In genomic region chr14:21557084-21557901, GRCh38 we compare ENCODE assay signal across 1 cellular context.
TF ChIP-seq lines count a peak whose summit lies in the region.

No MANE protein-coding gene starts in this region.

TF ChIP-seq in HepG2, 621 proteins besides CTCF, POLR2A, EP300 and RAD21 (continued from another document and continues in another):
- TF ChIP-seq, protein P1, sequence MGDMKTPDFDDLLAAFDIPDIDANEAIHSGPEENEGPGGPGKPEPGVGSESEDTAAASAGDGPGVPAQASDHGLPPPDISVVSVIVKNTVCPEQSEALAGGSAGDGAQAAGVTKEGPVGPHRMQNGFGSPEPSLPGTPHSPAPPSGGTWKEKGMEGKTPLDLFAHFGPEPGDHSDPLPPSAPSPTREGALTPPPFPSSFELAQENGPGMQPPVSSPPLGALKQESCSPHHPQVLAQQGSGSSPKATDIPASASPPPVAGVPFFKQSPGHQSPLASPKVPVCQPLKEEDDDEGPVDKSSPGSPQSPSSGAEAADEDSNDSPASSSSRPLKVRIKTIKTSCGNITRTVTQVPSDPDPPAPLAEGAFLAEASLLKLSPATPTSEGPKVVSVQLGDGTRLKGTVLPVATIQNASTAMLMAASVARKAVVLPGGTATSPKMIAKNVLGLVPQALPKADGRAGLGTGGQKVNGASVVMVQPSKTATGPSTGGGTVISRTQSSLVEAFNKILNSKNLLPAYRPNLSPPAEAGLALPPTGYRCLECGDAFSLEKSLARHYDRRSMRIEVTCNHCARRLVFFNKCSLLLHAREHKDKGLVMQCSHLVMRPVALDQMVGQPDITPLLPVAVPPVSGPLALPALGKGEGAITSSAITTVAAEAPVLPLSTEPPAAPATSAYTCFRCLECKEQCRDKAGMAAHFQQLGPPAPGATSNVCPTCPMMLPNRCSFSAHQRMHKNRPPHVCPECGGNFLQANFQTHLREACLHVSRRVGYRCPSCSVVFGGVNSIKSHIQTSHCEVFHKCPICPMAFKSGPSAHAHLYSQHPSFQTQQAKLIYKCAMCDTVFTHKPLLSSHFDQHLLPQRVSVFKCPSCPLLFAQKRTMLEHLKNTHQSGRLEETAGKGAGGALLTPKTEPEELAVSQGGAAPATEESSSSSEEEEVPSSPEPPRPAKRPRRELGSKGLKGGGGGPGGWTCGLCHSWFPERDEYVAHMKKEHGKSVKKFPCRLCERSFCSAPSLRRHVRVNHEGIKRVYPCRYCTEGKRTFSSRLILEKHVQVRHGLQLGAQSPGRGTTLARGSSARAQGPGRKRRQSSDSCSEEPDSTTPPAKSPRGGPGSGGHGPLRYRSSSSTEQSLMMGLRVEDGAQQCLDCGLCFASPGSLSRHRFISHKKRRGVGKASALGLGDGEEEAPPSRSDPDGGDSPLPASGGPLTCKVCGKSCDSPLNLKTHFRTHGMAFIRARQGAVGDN (CRISPR knock-in tag; IDR thresholded peaks at IDR 0.05), result no peak
- TF ChIP-seq MED8 (CRISPR knock-in tag; IDR thresholded peaks at IDR 0.05; ENCODE audit: insufficient replicate concordance) (no peak), ZNF670 (CRISPR knock-in tag; IDR thresholded peaks at IDR 0.05; ENCODE audit: borderline replicate concordance) (peak; percentile 23; the same call in 1 of the 2 replicates), IKZF4 (CRISPR knock-in tag; IDR thresholded peaks at IDR 0.05; ENCODE audit: borderline replicate concordance, low read depth, not compliant biosample characterization) (no peak), MXI1 (IDR thresholded peaks at IDR 0.05; ENCODE audit: borderline replicate concordance, low read depth, low read length) (0 out of 3 replicates have a peak, but pooled peaks have one; percentile 31), ZEB1 (IDR thresholded peaks at IDR 0.05; ENCODE audit: insufficient replicate concordance, low read depth) (peak; percentile 64), ZNF772 (CRISPR knock-in tag; IDR thresholded peaks at IDR 0.05) (0 out of 2 replicates have a peak, but pooled peaks have one; percentile 10), ZNF749 (CRISPR knock-in tag; IDR thresholded peaks at IDR 0.05; ENCODE audit: borderline replicate concordance) (0 out of 2 replicates have a peak, but pooled peaks have one; percentile 42), ZNF709 (CRISPR knock-in tag; IDR thresholded peaks at IDR 0.05) (peak; percentile 59; the same call in 1 of the 2 replicates), HNRNPUL1 (IDR thresholded peaks at IDR 0.05; ENCODE audit: low read depth, low read length) (no peak), RXRB (CRISPR knock-in tag; IDR thresholded peaks at IDR 0.05; ENCODE audit: borderline replicate concordance) (peak; percentile 54; the same call in 1 of the 2 replicates), LCORL (IDR thresholded peaks at IDR 0.05) (peak; percentile 77), LCORL (CRISPR knock-in tag; IDR thresholded peaks at IDR 0.05) (peak; percentile 91), SNAI1 (CRISPR knock-in tag; IDR thresholded peaks at IDR 0.05; ENCODE audit: borderline replicate concordance) (no peak), RFX1 (IDR thresholded peaks at IDR 0.05) (peak; percentile 85), MED1 (CRISPR knock-in tag; IDR thresholded peaks at IDR 0.05) (peak; percentile 29; the same call in 1 of the 2 replicates), CBX5 (CRISPR knock-in tag; IDR thresholded peaks at IDR 0.05; ENCODE audit: borderline replicate concordance) (peak; percentile 16; the same call in 1 of the 2 replicates), RCOR2 (CRISPR knock-in tag; IDR thresholded peaks at IDR 0.05) (peak; percentile 61; the same call in 1 of the 2 replicates), STAT6 (CRISPR knock-in tag; IDR thresholded peaks at IDR 0.05; ENCODE audit: borderline replicate concordance) (no peak), TGIF2 (CRISPR knock-in tag; IDR thresholded peaks at IDR 0.05) (0 out of 2 replicates have a peak, but pooled peaks have one; percentile 32), ZNF264 (CRISPR knock-in tag; IDR thresholded peaks at IDR 0.05) (peak; percentile 51; the same call in 1 of the 2 replicates), TBL1XR1 (IDR thresholded peaks at IDR 0.05; ENCODE audit: borderline replicate concordance, low read length, partially characterized antibody) (peak; percentile 88), IRF2 (CRISPR knock-in tag; IDR thresholded peaks at IDR 0.05) (peak; percentile 45), ZBTB14 (CRISPR knock-in tag; IDR thresholded peaks at IDR 0.05) (no peak), THAP11 (CRISPR knock-in tag; IDR thresholded peaks at IDR 0.05) (peak; percentile 65), NR1H2 (CRISPR knock-in tag; IDR thresholded peaks at IDR 0.05; ENCODE audit: borderline replicate concordance, low read depth) (no peak), ZNF501 (CRISPR knock-in tag; IDR thresholded peaks at IDR 0.05) (no peak), PITX1 (CRISPR knock-in tag; IDR thresholded peaks at IDR 0.05) (peak; percentile 85), TP53 (CRISPR knock-in tag; conservative IDR thresholded peaks at IDR 0.05) (no peak), ISL2 (CRISPR knock-in tag; IDR thresholded peaks at IDR 0.05) (0 out of 2 replicates have a peak, but pooled peaks have one; percentile 43), ZNF580 (CRISPR knock-in tag; IDR thresholded peaks at IDR 0.05; ENCODE audit: borderline replicate concordance, low read depth) (0 out of 2 replicates have a peak, but pooled peaks have one; percentile 28), SSRP1 (CRISPR knock-in tag; IDR thresholded peaks at IDR 0.05) (0 out of 2 replicates have a peak, but pooled peaks have one; percentile 66)
- TF ChIP-seq, protein P2, sequence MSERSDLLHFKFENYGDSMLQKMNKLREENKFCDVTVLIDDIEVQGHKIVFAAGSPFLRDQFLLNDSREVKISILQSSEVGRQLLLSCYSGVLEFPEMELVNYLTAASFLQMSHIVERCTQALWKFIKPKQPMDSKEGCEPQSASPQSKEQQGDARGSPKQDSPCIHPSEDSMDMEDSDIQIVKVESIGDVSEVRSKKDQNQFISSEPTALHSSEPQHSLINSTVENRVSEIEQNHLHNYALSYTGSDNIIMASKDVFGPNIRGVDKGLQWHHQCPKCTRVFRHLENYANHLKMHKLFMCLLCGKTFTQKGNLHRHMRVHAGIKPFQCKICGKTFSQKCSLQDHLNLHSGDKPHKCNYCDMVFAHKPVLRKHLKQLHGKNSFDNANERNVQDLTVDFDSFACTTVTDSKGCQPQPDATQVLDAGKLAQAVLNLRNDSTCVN (CRISPR knock-in tag; IDR thresholded peaks at IDR 0.05; ENCODE audit: borderline replicate concordance), result 0 out of 2 replicates have a peak, but pooled peaks have one; percentile 32
- TF ChIP-seq, protein P3, sequence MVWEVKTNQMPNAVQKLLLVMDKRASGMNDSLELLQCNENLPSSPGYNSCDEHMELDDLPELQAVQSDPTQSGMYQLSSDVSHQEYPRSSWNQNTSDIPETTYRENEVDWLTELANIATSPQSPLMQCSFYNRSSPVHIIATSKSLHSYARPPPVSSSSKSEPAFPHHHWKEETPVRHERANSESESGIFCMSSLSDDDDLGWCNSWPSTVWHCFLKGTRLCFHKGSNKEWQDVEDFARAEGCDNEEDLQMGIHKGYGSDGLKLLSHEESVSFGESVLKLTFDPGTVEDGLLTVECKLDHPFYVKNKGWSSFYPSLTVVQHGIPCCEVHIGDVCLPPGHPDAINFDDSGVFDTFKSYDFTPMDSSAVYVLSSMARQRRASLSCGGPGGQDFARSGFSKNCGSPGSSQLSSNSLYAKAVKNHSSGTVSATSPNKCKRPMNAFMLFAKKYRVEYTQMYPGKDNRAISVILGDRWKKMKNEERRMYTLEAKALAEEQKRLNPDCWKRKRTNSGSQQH (CRISPR knock-in tag; IDR thresholded peaks at IDR 0.05; ENCODE audit: low read depth), result 0 out of 2 replicates have a peak, but pooled peaks have one; percentile 88
- TF ChIP-seq, protein P4, sequence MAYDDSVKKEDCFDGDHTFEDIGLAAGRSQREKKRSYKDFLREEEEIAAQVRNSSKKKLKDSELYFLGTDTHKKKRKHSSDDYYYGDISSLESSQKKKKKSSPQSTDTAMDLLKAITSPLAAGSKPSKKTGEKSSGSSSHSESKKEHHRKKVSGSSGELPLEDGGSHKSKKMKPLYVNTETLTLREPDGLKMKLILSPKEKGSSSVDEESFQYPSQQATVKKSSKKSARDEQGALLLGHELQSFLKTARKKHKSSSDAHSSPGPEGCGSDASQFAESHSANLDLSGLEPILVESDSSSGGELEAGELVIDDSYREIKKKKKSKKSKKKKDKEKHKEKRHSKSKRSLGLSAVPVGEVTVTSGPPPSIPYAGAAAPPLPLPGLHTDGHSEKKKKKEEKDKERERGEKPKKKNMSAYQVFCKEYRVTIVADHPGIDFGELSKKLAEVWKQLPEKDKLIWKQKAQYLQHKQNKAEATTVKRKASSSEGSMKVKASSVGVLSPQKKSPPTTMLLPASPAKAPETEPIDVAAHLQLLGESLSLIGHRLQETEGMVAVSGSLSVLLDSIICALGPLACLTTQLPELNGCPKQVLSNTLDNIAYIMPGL (CRISPR knock-in tag; IDR thresholded peaks at IDR 0.05; ENCODE audit: borderline replicate concordance in 1 of 2, low read depth in 1 of 2), result peak; percentile 36 to 63; a peak in 2 of 4 replicates
- TF ChIP-seq, protein P5, sequence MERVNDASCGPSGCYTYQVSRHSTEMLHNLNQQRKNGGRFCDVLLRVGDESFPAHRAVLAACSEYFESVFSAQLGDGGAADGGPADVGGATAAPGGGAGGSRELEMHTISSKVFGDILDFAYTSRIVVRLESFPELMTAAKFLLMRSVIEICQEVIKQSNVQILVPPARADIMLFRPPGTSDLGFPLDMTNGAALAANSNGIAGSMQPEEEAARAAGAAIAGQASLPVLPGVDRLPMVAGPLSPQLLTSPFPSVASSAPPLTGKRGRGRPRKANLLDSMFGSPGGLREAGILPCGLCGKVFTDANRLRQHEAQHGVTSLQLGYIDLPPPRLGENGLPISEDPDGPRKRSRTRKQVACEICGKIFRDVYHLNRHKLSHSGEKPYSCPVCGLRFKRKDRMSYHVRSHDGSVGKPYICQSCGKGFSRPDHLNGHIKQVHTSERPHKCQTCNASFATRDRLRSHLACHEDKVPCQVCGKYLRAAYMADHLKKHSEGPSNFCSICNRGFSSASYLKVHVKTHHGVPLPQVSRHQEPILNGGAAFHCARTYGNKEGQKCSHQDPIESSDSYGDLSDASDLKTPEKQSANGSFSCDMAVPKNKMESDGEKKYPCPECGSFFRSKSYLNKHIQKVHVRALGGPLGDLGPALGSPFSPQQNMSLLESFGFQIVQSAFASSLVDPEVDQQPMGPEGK (CRISPR knock-in tag; IDR thresholded peaks at IDR 0.05), result peak; percentile 93
- TF ChIP-seq, protein P6, sequence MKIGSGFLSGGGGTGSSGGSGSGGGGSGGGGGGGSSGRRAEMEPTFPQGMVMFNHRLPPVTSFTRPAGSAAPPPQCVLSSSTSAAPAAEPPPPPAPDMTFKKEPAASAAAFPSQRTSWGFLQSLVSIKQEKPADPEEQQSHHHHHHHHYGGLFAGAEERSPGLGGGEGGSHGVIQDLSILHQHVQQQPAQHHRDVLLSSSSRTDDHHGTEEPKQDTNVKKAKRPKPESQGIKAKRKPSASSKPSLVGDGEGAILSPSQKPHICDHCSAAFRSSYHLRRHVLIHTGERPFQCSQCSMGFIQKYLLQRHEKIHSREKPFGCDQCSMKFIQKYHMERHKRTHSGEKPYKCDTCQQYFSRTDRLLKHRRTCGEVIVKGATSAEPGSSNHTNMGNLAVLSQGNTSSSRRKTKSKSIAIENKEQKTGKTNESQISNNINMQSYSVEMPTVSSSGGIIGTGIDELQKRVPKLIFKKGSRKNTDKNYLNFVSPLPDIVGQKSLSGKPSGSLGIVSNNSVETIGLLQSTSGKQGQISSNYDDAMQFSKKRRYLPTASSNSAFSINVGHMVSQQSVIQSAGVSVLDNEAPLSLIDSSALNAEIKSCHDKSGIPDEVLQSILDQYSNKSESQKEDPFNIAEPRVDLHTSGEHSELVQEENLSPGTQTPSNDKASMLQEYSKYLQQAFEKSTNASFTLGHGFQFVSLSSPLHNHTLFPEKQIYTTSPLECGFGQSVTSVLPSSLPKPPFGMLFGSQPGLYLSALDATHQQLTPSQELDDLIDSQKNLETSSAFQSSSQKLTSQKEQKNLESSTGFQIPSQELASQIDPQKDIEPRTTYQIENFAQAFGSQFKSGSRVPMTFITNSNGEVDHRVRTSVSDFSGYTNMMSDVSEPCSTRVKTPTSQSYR (CRISPR knock-in tag; IDR thresholded peaks at IDR 0.05; ENCODE audit: borderline replicate concordance), result peak; percentile 99
